Comparison of ENCODE assay signal across 25 cellular contexts in the genomic region with DNA sequence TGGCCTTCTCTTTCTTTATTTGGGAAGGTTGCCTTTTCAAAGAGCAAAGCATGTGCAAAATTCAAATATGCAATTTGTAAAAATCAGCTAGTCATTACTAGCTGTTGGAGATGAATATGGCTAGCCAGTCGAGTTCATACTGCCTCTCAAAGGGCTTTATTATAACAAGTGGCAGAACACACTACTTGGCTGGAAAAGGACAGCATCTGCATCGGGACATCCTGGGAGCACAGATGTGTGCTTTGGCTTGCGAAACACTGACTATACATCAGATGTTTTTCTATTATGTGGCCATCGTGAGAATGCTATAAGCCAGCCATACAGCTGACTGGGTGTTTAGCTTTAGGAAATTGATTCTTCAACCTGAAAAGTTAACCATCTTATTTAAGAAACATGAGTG.
"Had no signal": no experiment of that assay in that cellular context is flagged by ENCODE, and none has a peak within 500 bp of the region (broad histone marks: within the 10 kb centered on the region; RNA-seq: fewer than 3 reads in every experiment).

No MANE protein-coding gene starts in this region.

- H3K36me3 Mint-ChIP-seq: activated naive CD4-positive, alpha-beta T cell treated with anti-CD3 and anti-CD28 coated beads, Interleukin-2, amount 50 U/mL, for 72 hours; WTC11 had no signal

- H3K4me3 ChIP-seq: adrenal gland, ascending aorta, heart right ventricle, mucosa of descending colon, pancreas, psoas muscle, right atrium auricular region, skin epidermis, tibial artery had no signal

- H3K4me3 Mint-ChIP-seq: nephron progenitor cell; stimulated activated naive CD8-positive, alpha-beta T cell treated with anti-CD3 and anti-CD28 coated beads, Interleukin-15, Interleukin-2, amounts not matched to agents 100 ng/mL and 50 ng/mL, for 24 hours; WTC11 had no signal

- H3K27ac ChIP-seq: adrenal gland, ascending aorta, brain microvascular endothelial cell, heart right ventricle, pancreas, psoas muscle, right atrium auricular region, skin epidermis, tibial artery had no signal

- H3K36me3 ChIP-seq: adrenal gland, ascending aorta, brain microvascular endothelial cell, heart right ventricle, pancreas, right atrium auricular region, tibial artery had no signal

- H3K9me3 Mint-ChIP-seq: activated naive CD4-positive, alpha-beta T cell treated with anti-CD3 and anti-CD28 coated beads, Interleukin-2, amount 50 U/mL, for 72 hours; nephron progenitor cell; stimulated activated naive CD8-positive, alpha-beta T cell treated with anti-CD3 and anti-CD28 coated beads, Interleukin-15, Interleukin-2, amounts not matched to agents 100 ng/mL and 50 ng/mL, for 24 hours had no signal

- H3K27ac Mint-ChIP-seq: activated naive CD4-positive, alpha-beta T cell treated with anti-CD3 and anti-CD28 coated beads, Interleukin-2, amount 50 U/mL, for 72 hours; nephron progenitor cell; stimulated activated naive CD8-positive, alpha-beta T cell treated with anti-CD3 and anti-CD28 coated beads, Interleukin-15, Interleukin-2, amounts not matched to agents 100 ng/mL and 50 ng/mL, for 24 hours; WTC11 had no signal

- H3K27me3 ChIP-seq: adrenal gland, ascending aorta, brain microvascular endothelial cell, heart right ventricle, pancreas, right atrium auricular region, tibial artery had no signal

- DNase-seq: activated CD4-positive, alpha-beta T cell treated with anti-CD3 and anti-CD28 coated beads, Interleukin-2, amount 50 U/mL, for 4 hours; activated CD8-positive, alpha-beta memory T cell treated with anti-CD3 and anti-CD28 coated beads, Interleukin-2, amount 50 U/mL, for 48 hours; activated gamma-delta T cell; adrenal gland; brain microvascular endothelial cell; caudate nucleus; effector CD8-positive, alpha-beta T cell; erythroblast; heart right ventricle; left colon; mesendoderm; mucosa of descending colon; pancreas; psoas muscle; stimulated activated CD4-positive, alpha-beta T cell treated with anti-CD3 and anti-CD28 coated beads, Interleukin-1b, Interleukin-23, amount 100 ng/mL, for 48 hours; substantia nigra; T-helper 9 cell; tibial artery had no signal

- H3K9me3 ChIP-seq: adrenal gland, ascending aorta, heart right ventricle, mucosa of descending colon, pancreas, psoas muscle, right atrium auricular region, tibial artery had no signal

- H3K4me1 ChIP-seq: adrenal gland, ascending aorta, heart right ventricle, pancreas, psoas muscle, right atrium auricular region, tibial artery had no signal
